ENCODE assay signal across 28 cellular contexts in genomic region chr20:62300319-62300718, GRCh38.
"Had no signal": no experiment of that assay in that cellular context is flagged by ENCODE, and none has a peak within 500 bp of the region (broad histone marks: within the 10 kb centered on the region; RNA-seq: fewer than 3 reads in every experiment).

No MANE protein-coding gene starts in this region.

- H3K27me3 ChIP-seq: adrenal gland, ascending aorta, cardiac muscle cell, neutrophil, ovary, stomach, suprapubic skin, tibial artery, upper lobe of right lung had no signal

- H3K9me3 ChIP-seq: adrenal gland, ascending aorta, neutrophil, ovary, psoas muscle, stomach, suprapubic skin, tibial artery, upper lobe of right lung had no signal

- DNase-seq: activated CD4-positive, alpha-beta T cell treated with anti-CD3 and anti-CD28 coated beads for 48 hours; activated CD4-positive, alpha-beta T cell treated with anti-CD3 and anti-CD28 coated beads, Interleukin-2, amount 50 U/mL, for 48 hours; activated CD8-positive, alpha-beta memory T cell treated with anti-CD3 and anti-CD28 coated beads for 24 hours; activated effector memory CD4-positive, alpha-beta T cell treated with Interleukin-2 at 50 U/mL for 16 hours; activated naive CD4-positive, alpha-beta T cell treated with anti-CD3 and anti-CD28 coated beads for 36 hours; activated naive CD8-positive, alpha-beta T cell treated with anti-CD3 and anti-CD28 coated beads for 36 hours; adrenal gland; cortex of kidney; endodermal cell; foreskin fibroblast; islet precursor cell; left cardiac atrium; left ventricle myocardium superior; psoas muscle; stimulated activated CD4-positive, alpha-beta T cell treated with anti-CD3 and anti-CD28 coated beads, Interleukin-1b, Interleukin-23, amount 100 ng/mL, for 48 hours; stimulated activated CD8-positive, alpha-beta memory T cell treated with anti-CD3 and anti-CD28 coated beads, Interleukin-4, amount 100 ng/mL, for 48 hours; stomach; tibial artery; upper lobe of right lung had no signal

- ATAC-seq: activated CD4-positive, CD25-positive, alpha-beta regulatory T cell treated with anti-CD3 and anti-CD28 coated beads, Interleukin-2, amount 50 U/mL, for 24 hours; esophagus mucosa; left cardiac atrium; left ventricle myocardium superior; psoas muscle; stimulated activated memory B cell treated with anti-CD40 and anti-IgM and Interleukin-4, amounts not matched to agents 10 μg/mL and 1 μg/mL and 100 μg/mL, for 72 hours; upper lobe of right lung had no signal

- H3K4me2 ChIP-seq: smooth muscle cell had no signal

- H3K36me3 ChIP-seq: ovary had no signal

- H3K27ac ChIP-seq: adrenal gland, ascending aorta, cardiac muscle cell, ovary, psoas muscle, stomach, suprapubic skin, tibial artery, upper lobe of right lung had no signal

- H3K4me3 ChIP-seq: adrenal gland, ascending aorta, cardiac muscle cell, ovary, psoas muscle, smooth muscle cell, stomach, suprapubic skin, tibial artery, upper lobe of right lung had no signal
